ENCODE assay signal across 1 cellular context in the genomic region with DNA sequence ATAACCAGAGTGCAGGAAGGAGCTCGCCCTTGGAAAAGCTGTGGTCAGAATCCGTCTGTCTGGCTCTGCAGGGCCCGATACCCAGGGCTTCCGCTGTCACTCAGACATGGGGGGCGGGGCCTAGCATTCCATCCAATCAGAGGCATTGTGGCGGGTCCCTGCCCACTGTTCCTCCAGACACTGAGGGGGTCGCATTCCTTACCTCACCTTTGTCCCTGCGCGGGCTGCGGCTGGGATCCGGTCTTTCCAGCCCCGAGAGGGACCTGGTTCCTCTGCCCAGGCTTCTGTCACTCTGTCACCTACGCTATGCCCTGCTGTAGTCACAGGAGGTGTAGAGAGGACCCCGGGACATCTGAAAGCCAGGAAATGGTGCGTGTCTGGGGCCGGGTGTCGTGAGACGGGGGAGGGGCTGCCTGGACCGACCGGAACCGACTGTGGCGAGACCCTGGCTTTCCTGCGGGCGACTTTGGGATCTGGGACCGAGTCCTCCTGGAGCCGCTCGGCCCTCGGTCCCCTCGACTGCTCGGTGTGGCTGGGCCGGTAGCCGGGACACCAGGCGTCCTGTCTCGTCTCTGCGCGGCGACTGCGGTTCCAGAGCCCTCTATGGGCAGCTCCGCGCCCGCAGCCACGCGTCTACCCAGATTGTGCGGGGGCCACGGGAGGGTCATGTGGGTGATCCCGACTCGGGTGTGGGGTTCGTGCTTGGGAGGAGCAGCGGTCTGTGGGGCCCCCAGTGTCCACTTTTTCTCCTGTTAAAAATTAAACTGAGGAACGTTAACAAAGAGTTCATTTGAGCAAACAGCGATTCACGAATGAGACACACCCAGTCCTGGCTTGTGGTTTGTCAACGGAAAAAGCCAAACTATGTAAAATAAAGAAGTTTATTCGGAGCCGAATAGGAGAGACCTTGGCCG.
TF ChIP-seq lines count a peak whose summit lies in the region.

A gene (plus strand): TSS at position 165 of the 914 bp plus-strand sequence. CDS start 142 bp downstream, at position 307.

TF ChIP-seq in HepG2, 621 proteins besides CTCF, POLR2A, EP300 and RAD21 (continued from another document and continues in another):
- TF ChIP-seq PRMT3 (CRISPR knock-in tag; IDR thresholded peaks at IDR 0.05; ENCODE audit: borderline replicate concordance, low read depth) (0 out of 2 replicates have a peak, but pooled peaks have one; percentile 73), PCBP1 (IDR thresholded peaks at IDR 0.05; ENCODE audit: borderline replicate concordance, low read depth, low read length) (0 out of 2 replicates have a peak, but pooled peaks have one; percentile 67), FLYWCH1 (CRISPR knock-in tag; IDR thresholded peaks at IDR 0.05) (no peak), MLLT10 (CRISPR knock-in tag; IDR thresholded peaks at IDR 0.05) (no peak), ZNF772 (CRISPR knock-in tag; IDR thresholded peaks at IDR 0.05) (peak; percentile 87), NFE2L1 (CRISPR knock-in tag; IDR thresholded peaks at IDR 0.05; ENCODE audit: borderline replicate concordance) (peak; percentile 69; the same call in 1 of the 2 replicates), TAF1 (CRISPR knock-in tag; IDR thresholded peaks at IDR 0.05) (peak; percentile 87), ZFP41 (CRISPR knock-in tag; IDR thresholded peaks at IDR 0.05; ENCODE audit: borderline replicate concordance) (peak; percentile 67; the same call in 1 of the 2 replicates), ZNF282 (IDR thresholded peaks at IDR 0.05; ENCODE audit: partially characterized antibody) (no peak), RBM39 (IDR thresholded peaks at IDR 0.05; ENCODE audit: low read depth, low read length, poor library complexity, severe bottlenecking) (peak; percentile 78), ZNF546 (CRISPR knock-in tag; conservative IDR thresholded peaks at IDR 0.05) (peak; percentile 87; the same call in 1 of the 2 replicates), MBD4 (IDR thresholded peaks at IDR 0.05; ENCODE audit: borderline replicate concordance, low read length) (no peak), EZH2 (conservative IDR thresholded peaks at IDR 0.05; ENCODE audit: low read depth, low read length) (no peak), HDAC1 (CRISPR knock-in tag; IDR thresholded peaks at IDR 0.05) (peak; percentile 89), YEATS2 (CRISPR knock-in tag; IDR thresholded peaks at IDR 0.05; ENCODE audit: borderline replicate concordance) (no peak), REL (CRISPR knock-in tag; conservative IDR thresholded peaks at IDR 0.05) (no peak; the same call in 1 of the 2 replicates), PLRG1 (conservative IDR thresholded peaks at IDR 0.05) (no peak), RORA (CRISPR knock-in tag; IDR thresholded peaks at IDR 0.05) (no peak), NCOA5 (CRISPR knock-in tag; IDR thresholded peaks at IDR 0.05) (no peak), CREB1 (IDR thresholded peaks at IDR 0.05) (no peak), CREB1 (CRISPR knock-in tag; IDR thresholded peaks at IDR 0.05) (no peak), THAP11 (CRISPR knock-in tag; IDR thresholded peaks at IDR 0.05) (peak; percentile 69), ZNF30 (CRISPR knock-in tag; IDR thresholded peaks at IDR 0.05) (no peak), ZNF737 (CRISPR knock-in tag; IDR thresholded peaks at IDR 0.05; ENCODE audit: borderline replicate concordance) (no peak), ZNF672 (CRISPR knock-in tag; IDR thresholded peaks at IDR 0.05) (no peak), HMGA1 (CRISPR knock-in tag; conservative IDR thresholded peaks at IDR 0.05) (no peak), KAT7 (CRISPR knock-in tag; IDR thresholded peaks at IDR 0.05; ENCODE audit: borderline replicate concordance) (0 out of 2 replicates have a peak, but pooled peaks have one; percentile 22), SMARCC2 (IDR thresholded peaks at IDR 0.05) (no peak), TCF7 (IDR thresholded peaks at IDR 0.05; ENCODE audit: low read depth) (0 out of 2 replicates have a peak, but pooled peaks have one; percentile 18), TEAD3 (CRISPR knock-in tag; optimal IDR thresholded peaks at IDR 0.05; ENCODE audit: borderline replicate concordance) (peak; percentile 93), ATRX (CRISPR knock-in tag; IDR thresholded peaks at IDR 0.05; ENCODE audit: borderline replicate concordance) (no peak)
- TF ChIP-seq, protein P1, sequence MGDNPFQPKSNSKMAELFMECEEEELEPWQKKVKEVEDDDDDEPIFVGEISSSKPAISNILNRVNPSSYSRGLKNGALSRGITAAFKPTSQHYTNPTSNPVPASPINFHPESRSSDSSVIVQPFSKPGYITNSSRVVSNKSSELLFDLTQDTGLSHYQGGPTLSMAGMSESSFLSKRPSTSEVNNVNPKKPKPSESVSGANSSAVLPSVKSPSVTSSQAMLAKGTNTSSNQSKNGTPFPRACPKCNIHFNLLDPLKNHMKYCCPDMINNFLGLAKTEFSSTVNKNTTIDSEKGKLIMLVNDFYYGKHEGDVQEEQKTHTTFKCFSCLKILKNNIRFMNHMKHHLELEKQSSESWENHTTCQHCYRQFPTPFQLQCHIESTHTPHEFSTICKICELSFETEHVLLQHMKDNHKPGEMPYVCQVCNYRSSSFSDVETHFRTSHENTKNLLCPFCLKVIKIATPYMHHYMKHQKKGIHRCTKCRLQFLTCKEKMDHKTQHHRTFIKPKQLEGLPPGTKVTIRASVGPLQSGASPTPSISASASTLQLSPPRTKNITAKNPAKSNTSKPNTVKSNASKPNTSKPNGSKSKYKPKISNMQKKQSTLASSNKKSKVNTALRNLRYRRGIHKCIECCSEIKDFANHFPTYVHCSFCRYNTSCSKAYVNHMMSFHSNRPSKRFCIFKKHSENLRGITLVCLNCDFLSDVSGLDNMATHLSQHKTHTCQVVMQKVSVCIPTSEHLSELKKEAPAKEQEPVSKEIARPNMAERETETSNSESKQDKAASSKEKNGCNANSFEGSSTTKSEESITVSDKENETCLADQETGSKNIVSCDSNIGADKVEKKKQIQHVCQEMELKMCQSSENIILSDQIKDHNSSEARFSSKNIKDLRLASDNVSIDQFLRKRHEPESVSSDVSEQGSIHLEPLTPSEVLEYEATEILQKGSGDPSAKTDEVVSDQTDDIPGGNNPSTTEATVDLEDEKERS (CRISPR knock-in tag; IDR thresholded peaks at IDR 0.05), result no peak
- TF ChIP-seq, protein P2, sequence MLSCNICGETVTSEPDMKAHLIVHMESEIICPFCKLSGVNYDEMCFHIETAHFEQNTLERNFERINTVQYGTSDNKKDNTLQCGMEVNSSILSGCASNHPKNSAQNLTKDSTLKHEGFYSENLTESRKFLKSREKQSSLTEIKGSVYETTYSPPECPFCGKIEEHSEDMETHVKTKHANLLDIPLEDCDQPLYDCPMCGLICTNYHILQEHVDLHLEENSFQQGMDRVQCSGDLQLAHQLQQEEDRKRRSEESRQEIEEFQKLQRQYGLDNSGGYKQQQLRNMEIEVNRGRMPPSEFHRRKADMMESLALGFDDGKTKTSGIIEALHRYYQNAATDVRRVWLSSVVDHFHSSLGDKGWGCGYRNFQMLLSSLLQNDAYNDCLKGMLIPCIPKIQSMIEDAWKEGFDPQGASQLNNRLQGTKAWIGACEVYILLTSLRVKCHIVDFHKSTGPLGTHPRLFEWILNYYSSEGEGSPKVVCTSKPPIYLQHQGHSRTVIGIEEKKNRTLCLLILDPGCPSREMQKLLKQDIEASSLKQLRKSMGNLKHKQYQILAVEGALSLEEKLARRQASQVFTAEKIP (CRISPR knock-in tag; IDR thresholded peaks at IDR 0.05; ENCODE audit: borderline replicate concordance), result no peak
- TF ChIP-seq, protein P3, sequence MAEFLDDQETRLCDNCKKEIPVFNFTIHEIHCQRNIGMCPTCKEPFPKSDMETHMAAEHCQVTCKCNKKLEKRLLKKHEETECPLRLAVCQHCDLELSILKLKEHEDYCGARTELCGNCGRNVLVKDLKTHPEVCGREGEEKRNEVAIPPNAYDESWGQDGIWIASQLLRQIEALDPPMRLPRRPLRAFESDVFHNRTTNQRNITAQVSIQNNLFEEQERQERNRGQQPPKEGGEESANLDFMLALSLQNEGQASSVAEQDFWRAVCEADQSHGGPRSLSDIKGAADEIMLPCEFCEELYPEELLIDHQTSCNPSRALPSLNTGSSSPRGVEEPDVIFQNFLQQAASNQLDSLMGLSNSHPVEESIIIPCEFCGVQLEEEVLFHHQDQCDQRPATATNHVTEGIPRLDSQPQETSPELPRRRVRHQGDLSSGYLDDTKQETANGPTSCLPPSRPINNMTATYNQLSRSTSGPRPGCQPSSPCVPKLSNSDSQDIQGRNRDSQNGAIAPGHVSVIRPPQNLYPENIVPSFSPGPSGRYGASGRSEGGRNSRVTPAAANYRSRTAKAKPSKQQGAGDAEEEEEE (CRISPR knock-in tag; IDR thresholded peaks at IDR 0.05; ENCODE audit: borderline replicate concordance), result peak; percentile 88
- TF ChIP-seq, protein P4, sequence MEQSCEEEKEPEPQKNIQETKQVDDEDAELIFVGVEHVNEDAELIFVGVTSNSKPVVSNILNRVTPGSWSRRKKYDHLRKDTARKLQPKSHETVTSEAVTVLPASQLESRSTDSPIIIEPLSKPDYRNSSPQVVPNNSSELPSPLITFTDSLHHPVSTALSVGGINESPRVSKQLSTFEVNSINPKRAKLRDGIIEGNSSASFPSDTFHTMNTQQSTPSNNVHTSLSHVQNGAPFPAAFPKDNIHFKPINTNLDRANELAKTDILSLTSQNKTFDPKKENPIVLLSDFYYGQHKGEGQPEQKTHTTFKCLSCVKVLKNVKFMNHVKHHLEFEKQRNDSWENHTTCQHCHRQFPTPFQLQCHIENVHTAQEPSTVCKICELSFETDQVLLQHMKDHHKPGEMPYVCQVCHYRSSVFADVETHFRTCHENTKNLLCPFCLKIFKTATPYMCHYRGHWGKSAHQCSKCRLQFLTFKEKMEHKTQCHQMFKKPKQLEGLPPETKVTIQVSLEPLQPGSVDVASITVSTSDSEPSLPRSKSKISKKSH (CRISPR knock-in tag; IDR thresholded peaks at IDR 0.05; ENCODE audit: borderline replicate concordance), result peak; percentile 91
- TF ChIP-seq, protein P5, sequence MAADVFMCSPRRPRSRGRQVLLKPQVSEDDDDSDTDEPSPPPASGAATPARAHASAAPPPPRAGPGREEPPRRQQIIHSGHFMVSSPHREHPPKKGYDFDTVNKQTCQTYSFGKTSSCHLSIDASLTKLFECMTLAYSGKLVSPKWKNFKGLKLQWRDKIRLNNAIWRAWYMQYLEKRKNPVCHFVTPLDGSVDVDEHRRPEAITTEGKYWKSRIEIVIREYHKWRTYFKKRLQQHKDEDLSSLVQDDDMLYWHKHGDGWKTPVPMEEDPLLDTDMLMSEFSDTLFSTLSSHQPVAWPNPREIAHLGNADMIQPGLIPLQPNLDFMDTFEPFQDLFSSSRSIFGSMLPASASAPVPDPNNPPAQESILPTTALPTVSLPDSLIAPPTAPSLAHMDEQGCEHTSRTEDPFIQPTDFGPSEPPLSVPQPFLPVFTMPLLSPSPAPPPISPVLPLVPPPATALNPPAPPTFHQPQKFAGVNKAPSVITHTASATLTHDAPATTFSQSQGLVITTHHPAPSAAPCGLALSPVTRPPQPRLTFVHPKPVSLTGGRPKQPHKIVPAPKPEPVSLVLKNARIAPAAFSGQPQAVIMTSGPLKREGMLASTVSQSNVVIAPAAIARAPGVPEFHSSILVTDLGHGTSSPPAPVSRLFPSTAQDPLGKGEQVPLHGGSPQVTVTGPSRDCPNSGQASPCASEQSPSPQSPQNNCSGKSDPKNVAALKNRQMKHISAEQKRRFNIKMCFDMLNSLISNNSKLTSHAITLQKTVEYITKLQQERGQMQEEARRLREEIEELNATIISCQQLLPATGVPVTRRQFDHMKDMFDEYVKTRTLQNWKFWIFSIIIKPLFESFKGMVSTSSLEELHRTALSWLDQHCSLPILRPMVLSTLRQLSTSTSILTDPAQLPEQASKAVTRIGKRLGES (CRISPR knock-in tag; IDR thresholded peaks at IDR 0.05; ENCODE audit: borderline replicate concordance), result peak; percentile 80; the same call in 1 of the 2 replicates
- TF ChIP-seq, protein P6, sequence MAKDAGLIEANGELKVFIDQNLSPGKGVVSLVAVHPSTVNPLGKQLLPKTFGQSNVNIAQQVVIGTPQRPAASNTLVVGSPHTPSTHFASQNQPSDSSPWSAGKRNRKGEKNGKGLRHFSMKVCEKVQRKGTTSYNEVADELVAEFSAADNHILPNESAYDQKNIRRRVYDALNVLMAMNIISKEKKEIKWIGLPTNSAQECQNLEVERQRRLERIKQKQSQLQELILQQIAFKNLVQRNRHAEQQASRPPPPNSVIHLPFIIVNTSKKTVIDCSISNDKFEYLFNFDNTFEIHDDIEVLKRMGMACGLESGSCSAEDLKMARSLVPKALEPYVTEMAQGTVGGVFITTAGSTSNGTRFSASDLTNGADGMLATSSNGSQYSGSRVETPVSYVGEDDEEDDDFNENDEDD (CRISPR knock-in tag; IDR thresholded peaks at IDR 0.05; ENCODE audit: borderline replicate concordance), result peak; percentile 73; the same call in 1 of the 2 replicates
- TF ChIP-seq, protein P7, sequence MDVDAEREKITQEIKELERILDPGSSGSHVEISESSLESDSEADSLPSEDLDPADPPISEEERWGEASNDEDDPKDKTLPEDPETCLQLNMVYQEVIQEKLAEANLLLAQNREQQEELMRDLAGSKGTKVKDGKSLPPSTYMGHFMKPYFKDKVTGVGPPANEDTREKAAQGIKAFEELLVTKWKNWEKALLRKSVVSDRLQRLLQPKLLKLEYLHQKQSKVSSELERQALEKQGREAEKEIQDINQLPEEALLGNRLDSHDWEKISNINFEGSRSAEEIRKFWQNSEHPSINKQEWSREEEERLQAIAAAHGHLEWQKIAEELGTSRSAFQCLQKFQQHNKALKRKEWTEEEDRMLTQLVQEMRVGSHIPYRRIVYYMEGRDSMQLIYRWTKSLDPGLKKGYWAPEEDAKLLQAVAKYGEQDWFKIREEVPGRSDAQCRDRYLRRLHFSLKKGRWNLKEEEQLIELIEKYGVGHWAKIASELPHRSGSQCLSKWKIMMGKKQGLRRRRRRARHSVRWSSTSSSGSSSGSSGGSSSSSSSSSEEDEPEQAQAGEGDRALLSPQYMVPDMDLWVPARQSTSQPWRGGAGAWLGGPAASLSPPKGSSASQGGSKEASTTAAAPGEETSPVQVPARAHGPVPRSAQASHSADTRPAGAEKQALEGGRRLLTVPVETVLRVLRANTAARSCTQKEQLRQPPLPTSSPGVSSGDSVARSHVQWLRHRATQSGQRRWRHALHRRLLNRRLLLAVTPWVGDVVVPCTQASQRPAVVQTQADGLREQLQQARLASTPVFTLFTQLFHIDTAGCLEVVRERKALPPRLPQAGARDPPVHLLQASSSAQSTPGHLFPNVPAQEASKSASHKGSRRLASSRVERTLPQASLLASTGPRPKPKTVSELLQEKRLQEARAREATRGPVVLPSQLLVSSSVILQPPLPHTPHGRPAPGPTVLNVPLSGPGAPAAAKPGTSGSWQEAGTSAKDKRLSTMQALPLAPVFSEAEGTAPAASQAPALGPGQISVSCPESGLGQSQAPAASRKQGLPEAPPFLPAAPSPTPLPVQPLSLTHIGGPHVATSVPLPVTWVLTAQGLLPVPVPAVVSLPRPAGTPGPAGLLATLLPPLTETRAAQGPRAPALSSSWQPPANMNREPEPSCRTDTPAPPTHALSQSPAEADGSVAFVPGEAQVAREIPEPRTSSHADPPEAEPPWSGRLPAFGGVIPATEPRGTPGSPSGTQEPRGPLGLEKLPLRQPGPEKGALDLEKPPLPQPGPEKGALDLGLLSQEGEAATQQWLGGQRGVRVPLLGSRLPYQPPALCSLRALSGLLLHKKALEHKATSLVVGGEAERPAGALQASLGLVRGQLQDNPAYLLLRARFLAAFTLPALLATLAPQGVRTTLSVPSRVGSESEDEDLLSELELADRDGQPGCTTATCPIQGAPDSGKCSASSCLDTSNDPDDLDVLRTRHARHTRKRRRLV (CRISPR knock-in tag; IDR thresholded peaks at IDR 0.05), result no peak
- TF ChIP-seq, protein P8, sequence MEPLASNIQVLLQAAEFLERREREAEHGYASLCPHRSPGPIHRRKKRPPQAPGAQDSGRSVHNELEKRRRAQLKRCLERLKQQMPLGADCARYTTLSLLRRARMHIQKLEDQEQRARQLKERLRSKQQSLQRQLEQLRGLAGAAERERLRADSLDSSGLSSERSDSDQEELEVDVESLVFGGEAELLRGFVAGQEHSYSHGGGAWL (CRISPR knock-in tag; IDR thresholded peaks at IDR 0.05), result peak; percentile 65; the same call in 1 of the 2 replicates
